In the genomic region with DNA sequence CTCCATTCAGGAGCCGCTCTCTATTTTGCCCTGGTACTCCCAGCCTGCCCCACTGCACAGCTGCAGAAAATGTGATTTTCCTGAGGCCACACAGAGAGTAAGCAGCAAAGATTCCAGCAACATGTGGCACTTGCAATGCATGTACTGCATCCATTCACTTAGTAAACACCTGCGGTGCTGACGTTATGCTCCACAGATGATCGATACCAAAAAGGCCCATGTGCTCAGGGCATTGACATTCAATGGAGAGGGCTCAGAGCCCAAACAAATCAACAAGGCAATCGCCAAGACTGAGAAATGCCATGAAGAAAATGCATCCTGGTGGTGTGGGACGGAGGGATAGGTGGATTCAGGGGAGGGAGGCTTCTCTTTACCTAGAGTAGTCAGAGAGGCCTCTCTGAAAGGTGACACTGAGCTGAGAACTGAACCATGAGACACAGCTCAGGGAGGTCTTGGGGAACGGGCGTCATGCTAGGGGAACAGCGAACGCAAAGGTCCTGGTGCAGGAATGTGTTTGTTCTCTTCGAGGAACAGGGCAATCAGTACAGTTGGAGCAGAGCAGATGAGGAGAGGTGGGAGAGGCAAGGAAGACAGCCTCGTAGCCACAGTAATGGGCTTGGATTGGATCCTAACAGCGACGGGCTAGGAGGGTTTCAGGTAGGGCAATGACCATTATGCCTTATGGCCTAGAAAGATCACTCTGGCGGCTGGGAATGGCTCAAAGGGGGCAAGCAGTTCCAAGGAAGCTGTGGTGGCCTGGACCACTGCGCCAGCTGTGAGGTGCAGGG, we compare ENCODE assay signal across 21 cellular contexts. TPM values are rescaled to one million over a fixed set of nuclear protein-coding genes. Genes with fewer than 3 reads are reported as not detected.
DNase-seq lines count a peak whose midpoint lies in the region; ATAC-seq and TF ChIP-seq lines count a peak whose summit lies in the region.
"Had no signal": no experiment of that assay in that cellular context is flagged by ENCODE, and none has a peak within 500 bp of the region (broad histone marks: within the 10 kb centered on the region; RNA-seq: fewer than 3 reads in every experiment).

No MANE protein-coding gene starts in this region.

- peaks cover 18 to 42% (median 37%) of the 10 kb centered on the region in 6 donors for H3K4me1 ChIP-seq in spleen
- H3K4me1 ChIP-seq: BE2C, HAP-1 had no signal

- H3K27ac ChIP-seq in spleen, result no peak overlapping the region
- H3K27ac ChIP-seq: RWPE1, SK-N-MC, VCaP had no signal

- TF ChIP-seq CTCF in brain (conservative IDR thresholded peaks at IDR 0.05), result no peak
- TF ChIP-seq CTCF in spleen (IDR thresholded peaks at IDR 0.05 in 8 of 11, conservative IDR thresholded peaks at IDR 0.05 in 3 of 11), result no peak

- POLR2A ChIA-PET in activated naive CD8-positive, alpha-beta T cell treated with anti-CD3 and anti-CD28 coated beads, Interleukin-2, amount 10 ng/mL, durations not matched to agents 7 days and 5 days (lab: Charles Lee), result no interaction called here

- H3K9me3 Mint-ChIP-seq in activated naive CD8-positive, alpha-beta T cell treated with anti-CD3 and anti-CD28 coated beads, Interleukin-2, amount 10 ng/mL, durations not matched to agents 7 days and 5 days, result no peaks in the 10 kb centered on the region
- H3K9me3 Mint-ChIP-seq in activated naive CD8-positive, alpha-beta T cell treated with anti-CD3 and anti-CD28 coated beads for 36 hours, result no peaks in the 10 kb centered on the region
- H3K9me3 Mint-ChIP-seq in brain, result peaks cover 0 to 5% (median 2%) of the 10 kb centered on the region in 5 experiments

- H3K9me3 ChIP-seq in spleen, result no peaks in the 10 kb centered on the region
- H3K9me3 ChIP-seq: BE2C, HAP-1, mucosa of descending colon had no signal

- intact Hi-C loops in spleen (cut with DNase I; ENCODE audit: low total_unique reads), result no loop called here

- H3K36me3 ChIP-seq in spleen, result no peaks in the 10 kb centered on the region
- H3K36me3 ChIP-seq: BE2C, HAP-1 had no signal

- H3K4me1 Mint-ChIP-seq in activated naive CD8-positive, alpha-beta T cell treated with anti-CD3 and anti-CD28 coated beads, Interleukin-2, amount 10 ng/mL, durations not matched to agents 7 days and 5 days, result peaks cover 5% of the 10 kb centered on the region
- H3K4me1 Mint-ChIP-seq in activated naive CD8-positive, alpha-beta T cell treated with anti-CD3 and anti-CD28 coated beads for 36 hours, result peaks cover 19% of the 10 kb centered on the region
- peaks cover 26% of the 10 kb centered on the region for H3K4me1 Mint-ChIP-seq in brain

- whole genome bisulfite sequencing in spleen, 5 donors, result 89 to 94% (median 89%) methylated on average over 16 of the region's 16 CpGs

- H3K4me3 Mint-ChIP-seq in activated naive CD8-positive, alpha-beta T cell treated with anti-CD3 and anti-CD28 coated beads, Interleukin-2, amount 10 ng/mL, durations not matched to agents 7 days and 5 days, result no peak overlapping the region
- no peak overlapping the region for H3K4me3 Mint-ChIP-seq in activated naive CD8-positive, alpha-beta T cell treated with anti-CD3 and anti-CD28 coated beads for 36 hours
- no peak overlapping the region for H3K4me3 Mint-ChIP-seq in brain

- H3K4me3 ChIP-seq in spleen, result no peak overlapping the region
- H3K4me3 ChIP-seq: HAP-1, mucosa of descending colon, SK-N-MC had no signal

- peak; percentile 8 for DNase-seq in activated naive CD8-positive, alpha-beta T cell treated with anti-CD3 and anti-CD28 coated beads, Interleukin-2, amount 10 ng/mL, durations not matched to agents 7 days and 5 days
- no peak for DNase-seq in activated naive CD8-positive, alpha-beta T cell treated with anti-CD3 and anti-CD28 coated beads for 36 hours
- DNase-seq in mesenteric fat pad (ENCODE audit: low spot score) (peak; percentile 59), spleen (peak; percentile 51), RKO (ENCODE audit: low spot score) (no peak)
- DNase-seq: amniotic stem cell, BE2C, DND-41, left ventricle myocardium superior, mucosa of descending colon, NCI-H1436, NCI-H524, nucleus accumbens, retina had no signal

- H3K27ac Mint-ChIP-seq in activated naive CD8-positive, alpha-beta T cell treated with anti-CD3 and anti-CD28 coated beads, Interleukin-2, amount 10 ng/mL, durations not matched to agents 7 days and 5 days, result no peak overlapping the region
- H3K27ac Mint-ChIP-seq in activated naive CD8-positive, alpha-beta T cell treated with anti-CD3 and anti-CD28 coated beads for 36 hours, result no peak overlapping the region
- peak overlapping the region in 3 of 5 experiments; percentile 42 to 57 (median 51) for H3K27ac Mint-ChIP-seq in brain

- TF ChIP-seq POLR2A in spleen (IDR thresholded peaks at IDR 0.05), result no peak

- H3K27me3 ChIP-seq in spleen (replicated peaks in 1 of 7), result no peaks in the 10 kb centered on the region
- H3K27me3 ChIP-seq: BE2C had no signal

- no peaks in the 10 kb centered on the region for H3K36me3 Mint-ChIP-seq in activated naive CD8-positive, alpha-beta T cell treated with anti-CD3 and anti-CD28 coated beads, Interleukin-2, amount 10 ng/mL, durations not matched to agents 7 days and 5 days
- no peaks in the 10 kb centered on the region for H3K36me3 Mint-ChIP-seq in activated naive CD8-positive, alpha-beta T cell treated with anti-CD3 and anti-CD28 coated beads for 36 hours
- no peaks in the 10 kb centered on the region for H3K36me3 Mint-ChIP-seq in brain

- H3K27me3 Mint-ChIP-seq in activated naive CD8-positive, alpha-beta T cell treated with anti-CD3 and anti-CD28 coated beads, Interleukin-2, amount 10 ng/mL, durations not matched to agents 7 days and 5 days, result no peaks in the 10 kb centered on the region
- no peaks in the 10 kb centered on the region for H3K27me3 Mint-ChIP-seq in activated naive CD8-positive, alpha-beta T cell treated with anti-CD3 and anti-CD28 coated beads for 36 hours
- no peaks in the 10 kb centered on the region for H3K27me3 Mint-ChIP-seq in brain

- ATAC-seq in activated naive CD8-positive, alpha-beta T cell treated with anti-CD3 and anti-CD28 coated beads, Interleukin-2, amount 10 ng/mL, durations not matched to agents 7 days and 5 days (ENCODE audit: low read depth), result no peak
- ATAC-seq in GM19035 (IDR thresholded peaks at IDR 0.05; ENCODE audit: unreplicated experiment), result no peak
- no peak for ATAC-seq in HG03175 (IDR thresholded peaks at IDR 0.05; ENCODE audit: unreplicated experiment)
- ATAC-seq: left ventricle myocardium superior, mucosa of descending colon had no signal

RNA-seq across cellular contexts. Expression of a gene that starts 35.2 kb away (rescaled TPM):
- total RNA-seq in activated naive CD8-positive, alpha-beta T cell treated with anti-CD3 and anti-CD28 coated beads, Interleukin-2, amount 10 ng/mL, durations not matched to agents 7 days and 5 days, result 10 to 100 TPM; 23.1 to 24.3 TPM
- total RNA-seq in activated naive CD8-positive, alpha-beta T cell treated with anti-CD3 and anti-CD28 coated beads for 36 hours, result 10 to 100 TPM; 30.1 to 31.4 TPM
- polyA plus RNA-seq in brain (ENCODE audit: insufficient read depth, low read depth, low replicate concordance) (2.8 TPM), spleen (10 to 100 TPM in 2 of 3 donors, 1 to 10 TPM in 1; 9.7 to 17.2 (median 15.7) TPM)
- total RNA-seq in mesenteric fat pad (32.4 TPM), spleen (10 to 100 TPM; 17.2 to 71.8 (median 35.6) TPM)

Comparison
In these comparisons a context has a peak if more than half of its experiments do, and no peak if none do; other contexts are left out.
1. DNase-seq: peak in activated naive CD8-positive, alpha-beta T cell treated with anti-CD3 and anti-CD28 coated beads, Interleukin-2, amount 10 ng/mL, durations not matched to agents 7 days and 5 days (single experiment), mesenteric fat pad (single experiment) and spleen (single experiment); none in activated naive CD8-positive, alpha-beta T cell treated with anti-CD3 and anti-CD28 coated beads for 36 hours (single experiment) and RKO (single experiment).
2. H3K27ac Mint-ChIP-seq: peak in brain (3 of 5); none in activated naive CD8-positive, alpha-beta T cell treated with anti-CD3 and anti-CD28 coated beads, Interleukin-2, amount 10 ng/mL, durations not matched to agents 7 days and 5 days (single experiment) and activated naive CD8-positive, alpha-beta T cell treated with anti-CD3 and anti-CD28 coated beads for 36 hours (single experiment).